Comparison of ENCODE assay signal across 1 cellular context in genomic region chr21:32338209-32338921, GRCh38.
TF ChIP-seq lines count a peak whose summit lies in the region.

No MANE protein-coding gene starts in this region.

TF ChIP-seq in WTC11, 78 proteins besides CTCF, POLR2A, EP300 and RAD21 (continued from another document):
- no peak for TF ChIP-seq ATF3 (CRISPR knock-in tag; conservative IDR thresholded peaks at IDR 0.05)
- TF ChIP-seq ZNF396 (CRISPR knock-in tag; IDR thresholded peaks at IDR 0.05; ENCODE audit: borderline replicate concordance): no peak
- no peak for TF ChIP-seq NFYB (CRISPR knock-in tag; conservative IDR thresholded peaks at IDR 0.05; ENCODE audit: low read depth)
